ENCODE assay signal across 18 cellular contexts in the genomic region with DNA sequence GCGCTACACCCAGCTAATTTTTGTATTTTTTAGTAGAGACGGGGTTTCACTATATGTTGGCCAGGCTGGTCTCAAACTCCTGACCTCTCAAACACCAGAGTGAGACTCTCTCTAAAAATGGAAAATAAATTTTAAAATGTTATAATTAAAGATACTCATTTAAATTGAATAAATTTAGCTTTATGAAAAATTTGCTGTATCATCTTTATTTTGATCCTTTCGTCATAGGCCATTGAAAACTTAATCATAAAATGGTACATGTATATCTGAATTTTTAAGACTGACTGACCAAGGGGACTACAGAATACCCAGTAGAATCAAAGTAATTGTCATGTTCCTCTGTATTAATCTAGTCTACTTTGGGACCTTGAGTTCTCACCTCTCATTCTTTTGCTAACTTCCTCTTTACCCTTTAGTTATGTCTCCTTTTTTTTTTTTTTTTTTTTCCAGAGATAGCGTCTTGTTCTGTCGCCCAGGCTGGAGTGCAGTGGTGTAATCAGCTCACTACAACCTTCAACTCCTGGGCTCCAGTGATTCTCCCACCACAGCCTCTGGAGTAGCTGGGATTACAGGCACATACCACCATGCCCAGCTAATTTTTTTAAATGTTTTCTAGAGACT. TPM values are rescaled to one million over a fixed set of nuclear protein-coding genes. Genes with fewer than 3 reads are reported as not detected.
DNase-seq lines count a peak whose midpoint lies in the region; ATAC-seq and TF ChIP-seq lines count a peak whose summit lies in the region.
"Had no signal": no experiment of that assay in that cellular context is flagged by ENCODE, and none has a peak within 500 bp of the region (broad histone marks: within the 10 kb centered on the region; RNA-seq: fewer than 3 reads in every experiment).

No MANE protein-coding gene starts in this region.

- H3K9me3 Mint-ChIP-seq in neural crest cell (no peaks in the 10 kb centered on the region), natural killer cell (no peaks in the 10 kb centered on the region)
- H3K9me3 Mint-ChIP-seq: CD8-positive, alpha-beta memory T cell; WTC11 had no signal

- H3K4me3 Mint-ChIP-seq in neural crest cell, result no peak overlapping the region
- no peak overlapping the region for H3K4me3 Mint-ChIP-seq in natural killer cell
- H3K4me3 Mint-ChIP-seq: CD8-positive, alpha-beta memory T cell; WTC11 had no signal

- H3K27me3 Mint-ChIP-seq in neural crest cell (ENCODE audit: low read depth), result no peaks in the 10 kb centered on the region
- no peaks in the 10 kb centered on the region for H3K27me3 Mint-ChIP-seq in natural killer cell (ENCODE audit: low read depth in 2 of 2)
- H3K27me3 Mint-ChIP-seq: CD8-positive, alpha-beta memory T cell had no signal

- peak overlapping the region; percentile 25; the same call in 1 of the 2 replicates for H3K4me2 ChIP-seq in OCI-LY1 (ENCODE audit: low read length)

- peak; percentile 49 for DNase-seq in NOMO-1 treated with DMSO at 0.1 percent for 48 hours (lab: John Stamatoyannopoulos, UW; ENCODE audit: unreplicated experiment)
- no peak for DNase-seq in NOMO-1 treated with dmso at 0.1 percent for 144 hours (lab: John Stamatoyannopoulos, UW; ENCODE audit: unreplicated experiment)
- DNase-seq in neural crest cell (ENCODE audit: low read depth, low spot score), result no peak
- no peak for DNase-seq in natural killer cell
- DNase-seq: activated gamma-delta T cell; anterior cingulate cortex; CD8-positive, alpha-beta memory T cell; left colon; NCI-H1930; NCI-H510A treated with DMSO at 0.1 percent for 48 hours; small intestine; SW 1271; transverse colon had no signal

- H3K4me1 ChIP-seq in OCI-LY1 (ENCODE audit: insufficient read depth, low read length, severe bottlenecking), result peaks cover 25% of the 10 kb centered on the region

- H3F3A ChIP-seq in OCI-LY1 (ENCODE audit: insufficient read depth, low read length), result no peaks in the 10 kb centered on the region

- no peaks in the 10 kb centered on the region for H3K27me3 ChIP-seq in OCI-LY1 (ENCODE audit: insufficient read depth, low read length)
- H3K27me3 ChIP-seq: transverse colon had no signal

- H3K9me2 ChIP-seq in OCI-LY1 (ENCODE audit: low read depth, low read length), result no peaks in the 10 kb centered on the region

- H3K36me3 ChIP-seq in OCI-LY1 (ENCODE audit: insufficient read depth, low read length), result peaks cover 43% of the 10 kb centered on the region

- H3K27ac ChIP-seq in OCI-LY1 (ENCODE audit: low read depth, low read length, poor library complexity, severe bottlenecking), result peak overlapping the region; percentile 67
- H3K27ac ChIP-seq: 22Rv1, transverse colon had no signal

- intact Hi-C loops in natural killer cell (cut with micrococcal nuclease), result no loop called here

- no peak overlapping the region for H2AFZ ChIP-seq in OCI-LY1 (ENCODE audit: low read length)

- no peak overlapping the region for H3K9ac ChIP-seq in OCI-LY1 (ENCODE audit: low read length)

- ATAC-seq in GM18861 (IDR thresholded peaks at IDR 0.05; ENCODE audit: unreplicated experiment), result no peak
- ATAC-seq in natural killer cell, result no peak
- ATAC-seq: left colon, WTC11 had no signal

- TF ChIP-seq CTCF in OCI-LY1 (IDR thresholded peaks at IDR 0.05; ENCODE audit: low read length) (no peak), neural crest cell (conservative IDR thresholded peaks at IDR 0.05) (no peak), natural killer cell (IDR thresholded peaks at IDR 0.05) (no peak)

- H3K9me3 ChIP-seq in OCI-LY1 (ENCODE audit: low read length), result no peaks in the 10 kb centered on the region
- H3K9me3 ChIP-seq: transverse colon had no signal

- no peaks in the 10 kb centered on the region for H3K79me2 ChIP-seq in OCI-LY1 (ENCODE audit: insufficient read depth, low read length)

- H4K20me1 ChIP-seq in OCI-LY1 (ENCODE audit: insufficient read depth, low read length), result no peaks in the 10 kb centered on the region

- H3K27ac Mint-ChIP-seq in neural crest cell (ENCODE audit: unreplicated experiment), result peak overlapping the region; percentile 19
- H3K27ac Mint-ChIP-seq in natural killer cell, result peak overlapping the region in 1 of 2 donors; percentile 21
- H3K27ac Mint-ChIP-seq: CD8-positive, alpha-beta memory T cell; WTC11 had no signal

- H3K36me3 Mint-ChIP-seq in neural crest cell (ENCODE audit: low read depth) (peaks cover 7% of the 10 kb centered on the region), natural killer cell (no peaks in the 10 kb centered on the region)

- H3K4me1 Mint-ChIP-seq in neural crest cell, result peaks cover 6% of the 10 kb centered on the region
- H3K4me1 Mint-ChIP-seq in natural killer cell, result peaks cover 13 to 16% of the 10 kb centered on the region in 2 donors
- H3K4me1 Mint-ChIP-seq: WTC11 had no signal

- no peak overlapping the region for H3K4me3 ChIP-seq in OCI-LY1 (ENCODE audit: low read depth, low read length, poor library complexity, severe bottlenecking)
- H3K4me3 ChIP-seq: transverse colon had no signal

RNA-seq across cellular contexts. Expression of a gene that starts 9.5 kb away (rescaled TPM):
- 86.5 and 97.3 TPM in 2 replicates for total RNA-seq in neural crest cell
- total RNA-seq in natural killer cell, result 10 to 100 TPM; 69.4 to 80.0 (median 78.2) TPM

RNA-seq across cellular contexts. Expression of a gene that starts 13.7 kb away (rescaled TPM):
- total RNA-seq in neural crest cell, result 30.4 and 33.7 TPM in 2 replicates
- total RNA-seq in natural killer cell, result 10 to 100 TPM; 11.0 to 15.9 (median 14.6) TPM

RNA-seq across cellular contexts. Expression of a gene that starts 16.7 kb away (rescaled TPM):
- 125 TPM in 2 replicates for total RNA-seq in neural crest cell
- total RNA-seq in natural killer cell, result 10 to 100 TPM; 19.5 to 27.3 (median 27.3) TPM

RNA-seq across cellular contexts. Expression of a gene that starts 17.5 kb away (rescaled TPM):
- 36.9 and 39.9 TPM in 2 replicates for total RNA-seq in neural crest cell
- total RNA-seq in natural killer cell, result under 1 TPM in 1 of 3 donors, not detected in 2; 0.35 TPM
- total RNA-seq: MCF 10A had no signal

RNA-seq across cellular contexts. Expression of a gene that starts 37.5 kb away (rescaled TPM):
- total RNA-seq in neural crest cell (42.3 and 45.5 TPM in 2 replicates), natural killer cell (1 to 10 TPM; 4.4 to 5.5 (median 5.5) TPM)
